ENCODE assay signal across 8 cellular contexts in the genomic region with DNA sequence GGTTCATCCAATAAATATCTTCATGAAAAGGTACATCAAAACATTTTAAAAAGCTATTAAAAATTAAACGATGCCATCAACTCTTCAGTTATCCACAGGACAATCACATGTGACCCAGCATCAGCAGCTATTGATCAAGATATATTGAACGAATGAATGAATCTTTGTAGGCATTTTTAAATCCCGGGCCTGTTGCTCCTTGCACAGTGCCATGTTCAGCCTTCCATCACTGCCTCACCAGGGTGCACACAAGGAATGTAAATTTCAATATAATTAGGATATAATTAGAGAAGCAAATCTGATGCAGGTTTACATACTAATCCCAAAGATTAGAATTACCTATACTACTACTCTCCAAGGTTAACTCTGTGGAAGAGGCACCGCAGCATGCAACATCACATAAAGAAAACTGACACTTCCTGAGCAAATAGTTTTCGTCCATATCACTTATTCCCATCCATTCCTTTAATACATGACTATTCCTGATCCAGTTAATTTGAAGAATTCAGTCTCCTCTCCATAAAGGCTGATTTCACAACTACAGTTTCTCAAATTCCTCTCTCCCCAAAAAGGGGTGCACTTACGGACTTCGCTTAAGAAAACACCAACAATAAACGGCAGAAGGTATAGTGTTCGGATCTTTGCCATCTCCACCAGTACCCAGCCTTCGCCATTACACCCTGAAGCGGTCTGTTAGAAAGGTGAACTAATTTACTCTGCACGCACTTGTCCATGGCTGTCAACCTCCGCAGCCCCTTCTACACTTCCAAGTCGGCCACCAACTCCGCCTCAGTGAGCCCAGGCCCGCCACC. TPM values are rescaled to one million over a fixed set of nuclear protein-coding genes. Genes with fewer than 3 reads are reported as not detected.
DNase-seq lines count a peak whose midpoint lies in the region; ATAC-seq and TF ChIP-seq lines count a peak whose summit lies in the region.

No MANE protein-coding gene starts in this region.

- no peaks in the 10 kb centered on the region for H3K27me3 Mint-ChIP-seq in activated T-cell treated with anti-CD3 and anti-CD28 coated beads, Interleukin-2, amount 50 U/mL, for 4 hours (ENCODE audit: low read depth)

- peak overlapping the region; percentile 87 for H3K4me2 ChIP-seq in OCI-LY3 (ENCODE audit: low read length)

- H3K36me3 ChIP-seq in OCI-LY3 (replicated peaks; ENCODE audit: low read depth, low read length): no peaks in the 10 kb centered on the region
- no peaks in the 10 kb centered on the region for H3K36me3 ChIP-seq in muscle layer of colon (ENCODE audit: insufficient read depth, low read length)

- POLR2A ChIA-PET in GM10248 (lab: Yijun Ruan, JAX): no interaction called here

- H3K9me3 Mint-ChIP-seq in activated T-cell treated with anti-CD3 and anti-CD28 coated beads, Interleukin-2, amount 50 U/mL, for 4 hours: no peaks in the 10 kb centered on the region

- ATAC-seq in activated T-cell treated with anti-CD3 and anti-CD28 coated beads, Interleukin-2, amount 50 U/mL, for 4 hours: no peak

- H3K4me3 ChIP-seq in OCI-LY3 (ENCODE audit: low read length) (peak overlapping the region; percentile 97), coronary artery (peak overlapping the region; percentile 96), muscle layer of colon (ENCODE audit: low read depth in 1 of 2, low read length in 2 of 2) (peak overlapping the region; percentile 93 to 95)

- CTCF ChIA-PET in GM10248 (lab: Yijun Ruan, JAX): interaction anchor here (1.2 to 1.8 kb wide), 3 partner anchors 9 to 71 kb away, joined by 4 to 6 read pairs (median 4); no protein-coding TSS in a partner anchor

- no peaks in the 10 kb centered on the region for H3K27me3 ChIP-seq in OCI-LY3 (ENCODE audit: low read depth, low read length)
- H3K27me3 ChIP-seq in muscle layer of colon (ENCODE audit: control insufficient read depth in 1 of 2, insufficient read depth in 2 of 2, low read length in 2 of 2): no peaks in the 10 kb centered on the region

- H3K36me3 Mint-ChIP-seq in activated T-cell treated with anti-CD3 and anti-CD28 coated beads, Interleukin-2, amount 50 U/mL, for 4 hours (ENCODE audit: insufficient read depth): no peaks in the 10 kb centered on the region

- H3K4me1 ChIP-seq in OCI-LY3 (ENCODE audit: low read length): peaks cover 17% of the 10 kb centered on the region; the same call in 1 of the 2 replicates
- H3K4me1 ChIP-seq in muscle layer of colon (ENCODE audit: insufficient read depth, low read length): peaks cover 18% of the 10 kb centered on the region

- TF ChIP-seq CTCF in OCI-LY3 (IDR thresholded peaks at IDR 0.05; ENCODE audit: low read depth, low read length): no peak
- TF ChIP-seq CTCF in coronary artery (IDR thresholded peaks at IDR 0.05): no peak
- TF ChIP-seq CTCF in GM10248 (IDR thresholded peaks at IDR 0.05; ENCODE audit: control extremely low read depth, extremely low read depth, low read depth, missing control alignments): no peak

- DNase-seq in activated T-cell treated with anti-CD3 and anti-CD28 coated beads, Interleukin-2, amount 50 U/mL, for 4 hours: no peak
- no peak for DNase-seq in activated T-cell treated with anti-CD3 and anti-CD28 coated beads for 4 hours
- DNase-seq in coronary artery (ENCODE audit: low spot score): no peak
- DNase-seq in GM10248 (ENCODE audit: extremely low spot score): no peak
- no peak for DNase-seq in cortex of kidney (lab: John Stamatoyannopoulos, UW)
- DNase-seq in stimulated activated CD4-positive, alpha-beta T cell treated with anti-CD3 and anti-CD28 coated beads, Interleukin-1b, Interleukin-23, amount 100 ng/mL, for 48 hours: no peak

- peaks cover 91% of the 10 kb centered on the region for H3K79me2 ChIP-seq in OCI-LY3 (ENCODE audit: low read length)

- H4K20me1 ChIP-seq in OCI-LY3 (ENCODE audit: insufficient read depth, low read length): peaks cover 21% of the 10 kb centered on the region; the same call in 1 of the 2 replicates

- peaks cover 45% of the 10 kb centered on the region for H3K4me1 Mint-ChIP-seq in activated T-cell treated with anti-CD3 and anti-CD28 coated beads, Interleukin-2, amount 50 U/mL, for 4 hours (ENCODE audit: low read depth)

- H3K9me3 ChIP-seq in OCI-LY3 (ENCODE audit: insufficient read depth, low read length) (no peaks in the 10 kb centered on the region), muscle layer of colon (ENCODE audit: low read length) (no peaks in the 10 kb centered on the region)

- peak overlapping the region; percentile 91 for H3K9ac ChIP-seq in OCI-LY3 (ENCODE audit: low read length)
- peak overlapping the region; percentile 37 for H3K9ac ChIP-seq in muscle layer of colon (ENCODE audit: low read length)

- H3K27ac ChIP-seq in OCI-LY3 (ENCODE audit: low read length) (peak overlapping the region; percentile 87), coronary artery (peak overlapping the region; percentile 95 to 97), muscle layer of colon (ENCODE audit: low read depth, low read length) (peak overlapping the region; percentile 90)

- no peak overlapping the region for H2AFZ ChIP-seq in OCI-LY3 (ENCODE audit: low read depth, low read length)

- H3K4me3 Mint-ChIP-seq in activated T-cell treated with anti-CD3 and anti-CD28 coated beads, Interleukin-2, amount 50 U/mL, for 4 hours: peak overlapping the region; percentile 97

RNA-seq across cellular contexts. Expression of a gene that starts 0.9 kb away (rescaled TPM):
- 100 to 1,000 TPM in 1 of 3 donors, 10 to 100 TPM in 2; 86.4 to 107 (median 92.2) TPM for total RNA-seq in activated T-cell treated with anti-CD3 and anti-CD28 coated beads, Interleukin-2, amount 50 U/mL, for 4 hours

RNA-seq across cellular contexts. Expression of a gene that starts 2.6 kb away (rescaled TPM):
- 10 to 100 TPM; 32.7 to 44.7 (median 35.0) TPM for total RNA-seq in activated T-cell treated with anti-CD3 and anti-CD28 coated beads, Interleukin-2, amount 50 U/mL, for 4 hours
